In the genomic region with DNA sequence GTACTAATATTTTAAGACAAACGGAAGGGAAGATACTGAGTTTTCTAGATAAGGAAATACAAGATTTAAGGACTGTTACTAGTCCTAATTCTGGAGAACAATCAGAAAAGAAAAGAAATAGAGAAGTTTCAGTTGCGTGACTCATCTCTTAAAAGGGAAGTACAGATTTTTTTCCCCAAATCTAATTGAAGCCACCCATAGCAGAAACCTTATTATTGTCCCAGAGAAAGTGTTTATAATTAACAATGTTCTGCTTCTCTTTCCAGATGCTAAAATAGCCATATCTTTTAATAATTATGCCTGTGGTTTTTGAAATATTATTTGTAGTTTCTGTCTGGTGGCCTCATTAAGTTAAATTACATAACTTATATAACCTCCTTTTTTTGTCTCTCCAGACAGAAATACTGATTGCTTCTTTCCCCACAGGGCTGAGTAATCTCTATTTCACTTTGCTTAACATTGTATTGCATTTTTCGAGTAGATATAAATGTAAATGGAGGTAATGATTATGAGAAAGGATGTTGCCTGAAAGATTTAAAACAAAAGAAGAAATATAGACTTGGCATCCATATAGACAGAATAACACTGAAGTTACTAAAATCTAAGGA, we compare ENCODE assay signal across 15 cellular contexts.
DNase-seq lines count a peak whose midpoint lies in the region; ATAC-seq lines count a peak whose summit lies in the region.
"Had no signal": no experiment of that assay in that cellular context is flagged by ENCODE, and none has a peak within 500 bp of the region (broad histone marks: within the 10 kb centered on the region; RNA-seq: fewer than 3 reads in every experiment).

No MANE protein-coding gene starts in this region.

- H3K27me3 ChIP-seq in naive thymus-derived CD4-positive, alpha-beta T cell (ENCODE audit: control insufficient read depth in 2 of 2, insufficient read depth in 2 of 2, low read length in 2 of 2) = no peaks in the 10 kb centered on the region
- H3K27me3 ChIP-seq: colonic mucosa had no signal

- H3K9me3 Mint-ChIP-seq in naive thymus-derived CD4-positive, alpha-beta T cell = peaks cover 0 to 12% (median 0%) of the 10 kb centered on the region in 11 donors
- H3K9me3 Mint-ChIP-seq: neural crest cell had no signal

- H3K9me3 ChIP-seq in naive thymus-derived CD4-positive, alpha-beta T cell (ENCODE audit: control insufficient read depth in 2 of 3, low read length in 3 of 3) = no peaks in the 10 kb centered on the region
- H3K9me3 ChIP-seq: colonic mucosa had no signal

- H3K4me3 Mint-ChIP-seq in naive thymus-derived CD4-positive, alpha-beta T cell = no peak overlapping the region
- H3K4me3 Mint-ChIP-seq: activated T-cell treated with anti-CD3 and anti-CD28 coated beads, Interleukin-2, amount 50 U/mL, for 24 hours; neural crest cell had no signal

- no peak overlapping the region for H3K4me3 ChIP-seq in naive thymus-derived CD4-positive, alpha-beta T cell (ENCODE audit: low read length)
- H3K4me3 ChIP-seq: colonic mucosa had no signal

- H3K27me3 Mint-ChIP-seq in naive thymus-derived CD4-positive, alpha-beta T cell = no peaks in the 10 kb centered on the region
- H3K27me3 Mint-ChIP-seq: activated T-cell treated with anti-CD3 and anti-CD28 coated beads, Interleukin-2, amount 50 U/mL, for 24 hours had no signal

- no peaks in the 10 kb centered on the region for H3K36me3 ChIP-seq in naive thymus-derived CD4-positive, alpha-beta T cell (ENCODE audit: control insufficient read depth in 2 of 3, insufficient read depth in 3 of 3, low read length in 3 of 3)
- H3K36me3 ChIP-seq: colonic mucosa had no signal

- no peaks in the 10 kb centered on the region for H3K36me3 Mint-ChIP-seq in naive thymus-derived CD4-positive, alpha-beta T cell

- DNase-seq in MV-4-11 (lab: John Stamatoyannopoulos, UW) = peak; percentile 56
- peak; percentile 53 for DNase-seq in pons (ENCODE audit: low spot score)
- DNase-seq in HCEC 1CT = no peak
- no peak for DNase-seq in naive thymus-derived CD4-positive, alpha-beta T cell
- DNase-seq: activated CD4-positive, alpha-beta T cell treated with anti-CD3 and anti-CD28 coated beads for 4 hours; activated T-cell treated with anti-CD3 and anti-CD28 coated beads, Interleukin-2, amount 50 U/mL, for 24 hours; amygdala; colonic mucosa; NCI-H1930; SW 1271 had no signal

- no peak overlapping the region for H3K27ac Mint-ChIP-seq in naive thymus-derived CD4-positive, alpha-beta T cell
- H3K27ac Mint-ChIP-seq: activated T-cell treated with anti-CD3 and anti-CD28 coated beads, Interleukin-2, amount 50 U/mL, for 24 hours had no signal

- no peaks in the 10 kb centered on the region for H3K4me1 Mint-ChIP-seq in naive thymus-derived CD4-positive, alpha-beta T cell
- H3K4me1 Mint-ChIP-seq: neural crest cell had no signal

- H3K4me1 ChIP-seq in naive thymus-derived CD4-positive, alpha-beta T cell (ENCODE audit: control insufficient read depth in 2 of 2, insufficient read depth in 2 of 2, low read length in 2 of 2) = no peaks in the 10 kb centered on the region
- H3K4me1 ChIP-seq: colonic mucosa had no signal

- ATAC-seq in GM18909 (IDR thresholded peaks at IDR 0.05; ENCODE audit: poor library complexity, unreplicated experiment) (peak; percentile 45), HG02763 (IDR thresholded peaks at IDR 0.05; ENCODE audit: unreplicated experiment) (peak; percentile 59), HG03460 (IDR thresholded peaks at IDR 0.05; ENCODE audit: unreplicated experiment) (no peak)
- no peak for ATAC-seq in naive thymus-derived CD4-positive, alpha-beta T cell

- H3K27ac ChIP-seq in naive thymus-derived CD4-positive, alpha-beta T cell (ENCODE audit: low read depth, low read length) = no peak overlapping the region
- H3K27ac ChIP-seq: C4-2B, colonic mucosa had no signal

- intact Hi-C loops in naive thymus-derived CD4-positive, alpha-beta T cell (cut with micrococcal nuclease) = no loop called here

- POLR2A ChIA-PET in naive thymus-derived CD4-positive, alpha-beta T cell (lab: Charles Lee) = no interaction called here

- CTCF ChIA-PET in naive thymus-derived CD4-positive, alpha-beta T cell (lab: Charles Lee) = no interaction called here

Comparison
In these comparisons a context has a peak if more than half of its experiments do, and no peak if none do; other contexts are left out.
1. ATAC-seq: peak in GM18909 (single experiment) and HG02763 (single experiment); none in HG03460 (single experiment) and naive thymus-derived CD4-positive, alpha-beta T cell (single experiment).
2. DNase-seq: peak in MV-4-11 (single experiment) and pons (single experiment); none in HCEC 1CT (single experiment) and naive thymus-derived CD4-positive, alpha-beta T cell (0 of 9).